ENCODE assay signal across 15 cellular contexts in genomic region chr1:85198864-85199263, GRCh38. TPM values are rescaled to one million over a fixed set of nuclear protein-coding genes. Genes with fewer than 3 reads are reported as not detected.
DNase-seq lines count a peak whose midpoint lies in the region; ATAC-seq lines count a peak whose summit lies in the region.
"Had no signal": no experiment of that assay in that cellular context is flagged by ENCODE, and none has a peak within 500 bp of the region (broad histone marks: within the 10 kb centered on the region; RNA-seq: fewer than 3 reads in every experiment).

No MANE protein-coding gene starts in this region.

- ATAC-seq in T-cell (replicated peaks in 1 of 4) = no peak
- ATAC-seq in right cardiac atrium = no peak

- peak in 1 of 2 experiments; percentile 24 for DNase-seq in HAP-1 (ENCODE audit: low spot score in 2 of 2)
- DNase-seq in T-cell = no peak
- DNase-seq in right cardiac atrium = no peak
- DNase-seq in renal cortical epithelial cell (ENCODE audit: low read depth) = peak; percentile 41
- DNase-seq in SIG-M5 (lab: John Stamatoyannopoulos, UW) = no peak
- DNase-seq in DMS153 treated with DMSO at 0.1 percent for 48 hours (lab: John Stamatoyannopoulos, UW; ENCODE audit: unreplicated experiment) = no peak
- DNase-seq in GM03348 (ENCODE audit: low spot score) = no peak
- DNase-seq in NCI-H774 (lab: John Stamatoyannopoulos, UW) = no peak
- DNase-seq: mesendoderm; NCI-H526 treated with DMSO at 0.1 percent for 48 hours; stimulated activated CD4-positive, alpha-beta T cell treated with anti-CD3 and anti-CD28 coated beads, Interleukin-2, amount 100 ng/mL, for 24 hours; T-helper 9 cell; thyroid gland had no signal

- H3K27me3 ChIP-seq in HAP-1 (ENCODE audit: low read depth) = no peaks in the 10 kb centered on the region
- H3K27me3 ChIP-seq in right cardiac atrium (ENCODE audit: control insufficient read depth, insufficient read depth) = no peaks in the 10 kb centered on the region
- H3K27me3 ChIP-seq: thyroid gland had no signal

- H3K9me3 ChIP-seq in HAP-1 (no peaks in the 10 kb centered on the region), right cardiac atrium (ENCODE audit: control insufficient read depth, low read length) (no peaks in the 10 kb centered on the region)
- H3K9me3 ChIP-seq: thyroid gland had no signal

- H3K4me1 ChIP-seq in HAP-1 (peaks cover 25% of the 10 kb centered on the region), right cardiac atrium (ENCODE audit: control insufficient read depth, insufficient read depth, low read length) (peaks cover 1% of the 10 kb centered on the region)

- CTCF ChIA-PET in T-cell (lab: Charles Lee) = interaction anchor here in 1 of 2 donors (0.6 to 1.8 kb wide), 3 partner anchors 40 to 254 kb away, joined by 3 to 7 read pairs (median 7); partner anchors contain the start of gene C1orf52

- WGBS in right cardiac atrium = 45% methylated on average over 2 of the region's 2 CpGs

- no peak overlapping the region for H3K27ac Mint-ChIP-seq in T-cell

- peaks cover 41 to 49% (median 49%) of the 10 kb centered on the region in 3 donors for H3K4me1 Mint-ChIP-seq in T-cell

- no peak overlapping the region for H3K27ac ChIP-seq in right cardiac atrium (ENCODE audit: low read length)
- H3K27ac ChIP-seq: epithelial cell of prostate, KMS-11 had no signal

- H3K36me3 Mint-ChIP-seq in T-cell = peaks cover 3% of the 10 kb centered on the region

- no peaks in the 10 kb centered on the region for H3K27me3 Mint-ChIP-seq in T-cell

- no peaks in the 10 kb centered on the region; the same call in 1 of the 2 replicates for H3K36me3 ChIP-seq in HAP-1 (replicated peaks)
- H3K36me3 ChIP-seq: thyroid gland had no signal

- in situ Hi-C loops in HAP-1 (cut with MboI; ENCODE audit: low sequenced_read_pairs) = no loop called here

- POLR2A ChIA-PET in T-cell (lab: Charles Lee) = interaction anchor here in 1 of 2 donors (0.6 kb wide), 1 partner anchor 56 kb away, joined by 5 read pairs; no protein-coding TSS in a partner anchor

- H3K4me3 ChIP-seq in HAP-1 (peak overlapping the region; percentile 74), right cardiac atrium (ENCODE audit: low read length) (peak overlapping the region; percentile 46)

- intact Hi-C loops in right cardiac atrium (cut with DNase I) = no loop called here

- H3K4me3 Mint-ChIP-seq in T-cell = peak overlapping the region; percentile 6 to 98 (median 34)

- H3K9me3 Mint-ChIP-seq in T-cell = no peaks in the 10 kb centered on the region

RNA-seq across cellular contexts. Expression of gene SYDE2, which starts 2.0 kb away (rescaled TPM):
- 1 to 10 TPM; 4.5 to 9.2 (median 5.8) TPM for total RNA-seq in T-cell
- 10 to 100 TPM; 14.9 to 19.6 (median 15.6) TPM for total RNA-seq in right cardiac atrium
- 2.8 TPM for polyA plus RNA-seq in right cardiac atrium
- 6.4 and 9.7 TPM in 2 replicates for total RNA-seq in renal cortical epithelial cell
